Comparison of ENCODE assay signal across 1 cellular context in genomic region chr2:77190721-77191346, GRCh38.
TF ChIP-seq lines count a peak whose summit lies in the region.

No MANE protein-coding gene starts in this region.

TF ChIP-seq in HepG2, 621 proteins besides CTCF, POLR2A, EP300 and RAD21 (continued from another document and continues in another):
- TF ChIP-seq CREB1 (IDR thresholded peaks at IDR 0.05) (no peak), CREB1 (CRISPR knock-in tag; IDR thresholded peaks at IDR 0.05) (peak; percentile 50; the same call in 1 of the 2 replicates), EHMT2 (IDR thresholded peaks at IDR 0.05; ENCODE audit: borderline replicate concordance, low read depth, low read length) (0 out of 2 replicates have a peak, but pooled peaks have one; percentile 41), SOX5 (CRISPR knock-in tag; IDR thresholded peaks at IDR 0.05; ENCODE audit: borderline replicate concordance) (peak; percentile 72; the same call in 1 of the 2 replicates), TCF7 (IDR thresholded peaks at IDR 0.05; ENCODE audit: low read depth) (peak; percentile 53; the same call in 1 of the 2 replicates), HES4 (CRISPR knock-in tag; IDR thresholded peaks at IDR 0.05; ENCODE audit: borderline replicate concordance) (no peak), ZNF451 (CRISPR knock-in tag; IDR thresholded peaks at IDR 0.05) (no peak), ARID3A (IDR thresholded peaks at IDR 0.05; ENCODE audit: low read depth, low read length) (peak; percentile 80; the same call in 1 of the 2 replicates), ZEB1 (IDR thresholded peaks at IDR 0.05; ENCODE audit: insufficient replicate concordance, low read depth) (no peak), PPARG (CRISPR knock-in tag; conservative IDR thresholded peaks at IDR 0.05) (peak; percentile 35; the same call in 1 of the 2 replicates), KDM6A (CRISPR knock-in tag; IDR thresholded peaks at IDR 0.05; ENCODE audit: low read depth) (peak; percentile 90), SAP130 (CRISPR knock-in tag; IDR thresholded peaks at IDR 0.05; ENCODE audit: low read depth) (peak; percentile 44), ATF1 (CRISPR knock-in tag; IDR thresholded peaks at IDR 0.05) (peak; percentile 43; the same call in 1 of the 2 replicates), DR1 (CRISPR knock-in tag; IDR thresholded peaks at IDR 0.05) (no peak), ZNF33A (CRISPR knock-in tag; IDR thresholded peaks at IDR 0.05; ENCODE audit: borderline replicate concordance) (no peak), ZSCAN30 (CRISPR knock-in tag; IDR thresholded peaks at IDR 0.05) (no peak), ZNF766 (CRISPR knock-in tag; IDR thresholded peaks at IDR 0.05; ENCODE audit: borderline replicate concordance) (no peak), ZNF30 (CRISPR knock-in tag; IDR thresholded peaks at IDR 0.05) (no peak), JUND (CRISPR knock-in tag; IDR thresholded peaks at IDR 0.05) (no peak), ZNF414 (CRISPR knock-in tag; IDR thresholded peaks at IDR 0.05) (peak; percentile 60; the same call in 1 of the 2 replicates), CREM (IDR thresholded peaks at IDR 0.05) (peak; percentile 72), CREM (CRISPR knock-in tag; IDR thresholded peaks at IDR 0.05) (no peak), HMG20A (CRISPR knock-in tag; IDR thresholded peaks at IDR 0.05; ENCODE audit: borderline replicate concordance) (peak; percentile 89; the same call in 1 of the 2 replicates), ZNF232 (CRISPR knock-in tag; IDR thresholded peaks at IDR 0.05; ENCODE audit: borderline replicate concordance) (no peak), GATAD2A (CRISPR knock-in tag; IDR thresholded peaks at IDR 0.05) (peak; percentile 89), ZNF589 (CRISPR knock-in tag; conservative IDR thresholded peaks at IDR 0.05) (no peak), ZNF7 (CRISPR knock-in tag; IDR thresholded peaks at IDR 0.05) (no peak), PAX8 (CRISPR knock-in tag; IDR thresholded peaks at IDR 0.05; ENCODE audit: borderline replicate concordance) (no peak), HMGA1 (CRISPR knock-in tag; conservative IDR thresholded peaks at IDR 0.05) (no peak), CEBPB (IDR thresholded peaks at IDR 0.05; ENCODE audit: borderline replicate concordance, low read depth, low read length) (peak; percentile 36; the same call in 1 of the 2 replicates), SMARCC2 (IDR thresholded peaks at IDR 0.05) (0 out of 2 replicates have a peak, but pooled peaks have one; percentile 58), ZNF501 (CRISPR knock-in tag; IDR thresholded peaks at IDR 0.05) (no peak), SP5 (CRISPR knock-in tag; IDR thresholded peaks at IDR 0.05; ENCODE audit: borderline replicate concordance, low read depth) (peak; percentile 42; the same call in 1 of the 2 replicates), TBX2 (CRISPR knock-in tag; IDR thresholded peaks at IDR 0.05; ENCODE audit: borderline replicate concordance) (no peak), ASH2L (IDR thresholded peaks at IDR 0.05; ENCODE audit: insufficient read length, low read depth, low read length) (peak; percentile 79), NKX3-1 (CRISPR knock-in tag; IDR thresholded peaks at IDR 0.05) (0 out of 2 replicates have a peak, but pooled peaks have one; percentile 37), SMAD3 (CRISPR knock-in tag; IDR thresholded peaks at IDR 0.05) (no peak), FOXJ3 (CRISPR knock-in tag; IDR thresholded peaks at IDR 0.05; ENCODE audit: borderline replicate concordance) (peak; percentile 84; the same call in 1 of the 2 replicates), RARA (CRISPR knock-in tag; IDR thresholded peaks at IDR 0.05) (peak; percentile 26; the same call in 1 of the 2 replicates), ZNF670 (CRISPR knock-in tag; IDR thresholded peaks at IDR 0.05; ENCODE audit: borderline replicate concordance) (no peak), SP2 (CRISPR knock-in tag; IDR thresholded peaks at IDR 0.05) (no peak), ZMYM4 (CRISPR knock-in tag; IDR thresholded peaks at IDR 0.05) (0 out of 2 replicates have a peak, but pooled peaks have one; percentile 18), BCL6 (CRISPR knock-in tag; IDR thresholded peaks at IDR 0.05) (peak; percentile 51; the same call in 1 of the 2 replicates), NCOA2 (CRISPR knock-in tag; IDR thresholded peaks at IDR 0.05) (peak; percentile 77), KLF16 (CRISPR knock-in tag; IDR thresholded peaks at IDR 0.05) (peak in 1 of 2 experiments; percentile 65; a peak in 1 of 4 replicates), GABPA (IDR thresholded peaks at IDR 0.05; ENCODE audit: low read depth, low read length) (no peak), GABPA (CRISPR knock-in tag; IDR thresholded peaks at IDR 0.05; ENCODE audit: low read depth) (0 out of 2 replicates have a peak, but pooled peaks have one; percentile 25), SIX4 (CRISPR knock-in tag; IDR thresholded peaks at IDR 0.05) (peak; percentile 30; the same call in 1 of the 2 replicates), NCOR1 (IDR thresholded peaks at IDR 0.05; ENCODE audit: borderline replicate concordance, low read length) (peak; percentile 86; the same call in 1 of the 2 replicates), ZBTB21 (CRISPR knock-in tag; IDR thresholded peaks at IDR 0.05) (no peak), IRX3 (CRISPR knock-in tag; IDR thresholded peaks at IDR 0.05; ENCODE audit: borderline replicate concordance, low read depth) (no peak), KMT2A (CRISPR knock-in tag; IDR thresholded peaks at IDR 0.05) (no peak), ELF3 (CRISPR knock-in tag; IDR thresholded peaks at IDR 0.05) (peak; percentile 51), MTF2 (CRISPR knock-in tag; IDR thresholded peaks at IDR 0.05; ENCODE audit: borderline replicate concordance) (no peak), CEBPG (CRISPR knock-in tag; IDR thresholded peaks at IDR 0.05) (peak; percentile 78), PLRG1 (conservative IDR thresholded peaks at IDR 0.05) (no peak), POGZ (CRISPR knock-in tag; IDR thresholded peaks at IDR 0.05) (0 out of 2 replicates have a peak, but pooled peaks have one; percentile 58)
- TF ChIP-seq, protein P1, sequence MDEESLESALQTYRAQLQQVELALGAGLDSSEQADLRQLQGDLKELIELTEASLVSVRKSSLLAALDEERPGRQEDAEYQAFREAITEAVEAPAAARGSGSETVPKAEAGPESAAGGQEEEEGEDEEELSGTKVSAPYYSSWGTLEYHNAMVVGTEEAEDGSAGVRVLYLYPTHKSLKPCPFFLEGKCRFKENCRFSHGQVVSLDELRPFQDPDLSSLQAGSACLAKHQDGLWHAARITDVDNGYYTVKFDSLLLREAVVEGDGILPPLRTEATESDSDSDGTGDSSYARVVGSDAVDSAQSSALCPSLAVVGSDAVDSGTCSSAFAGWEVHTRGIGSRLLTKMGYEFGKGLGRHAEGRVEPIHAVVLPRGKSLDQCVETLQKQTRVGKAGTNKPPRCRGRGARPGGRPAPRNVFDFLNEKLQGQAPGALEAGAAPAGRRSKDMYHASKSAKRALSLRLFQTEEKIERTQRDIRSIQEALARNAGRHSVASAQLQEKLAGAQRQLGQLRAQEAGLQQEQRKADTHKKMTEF (CRISPR knock-in tag; IDR thresholded peaks at IDR 0.05), result peak; percentile 66
- TF ChIP-seq, protein P2, sequence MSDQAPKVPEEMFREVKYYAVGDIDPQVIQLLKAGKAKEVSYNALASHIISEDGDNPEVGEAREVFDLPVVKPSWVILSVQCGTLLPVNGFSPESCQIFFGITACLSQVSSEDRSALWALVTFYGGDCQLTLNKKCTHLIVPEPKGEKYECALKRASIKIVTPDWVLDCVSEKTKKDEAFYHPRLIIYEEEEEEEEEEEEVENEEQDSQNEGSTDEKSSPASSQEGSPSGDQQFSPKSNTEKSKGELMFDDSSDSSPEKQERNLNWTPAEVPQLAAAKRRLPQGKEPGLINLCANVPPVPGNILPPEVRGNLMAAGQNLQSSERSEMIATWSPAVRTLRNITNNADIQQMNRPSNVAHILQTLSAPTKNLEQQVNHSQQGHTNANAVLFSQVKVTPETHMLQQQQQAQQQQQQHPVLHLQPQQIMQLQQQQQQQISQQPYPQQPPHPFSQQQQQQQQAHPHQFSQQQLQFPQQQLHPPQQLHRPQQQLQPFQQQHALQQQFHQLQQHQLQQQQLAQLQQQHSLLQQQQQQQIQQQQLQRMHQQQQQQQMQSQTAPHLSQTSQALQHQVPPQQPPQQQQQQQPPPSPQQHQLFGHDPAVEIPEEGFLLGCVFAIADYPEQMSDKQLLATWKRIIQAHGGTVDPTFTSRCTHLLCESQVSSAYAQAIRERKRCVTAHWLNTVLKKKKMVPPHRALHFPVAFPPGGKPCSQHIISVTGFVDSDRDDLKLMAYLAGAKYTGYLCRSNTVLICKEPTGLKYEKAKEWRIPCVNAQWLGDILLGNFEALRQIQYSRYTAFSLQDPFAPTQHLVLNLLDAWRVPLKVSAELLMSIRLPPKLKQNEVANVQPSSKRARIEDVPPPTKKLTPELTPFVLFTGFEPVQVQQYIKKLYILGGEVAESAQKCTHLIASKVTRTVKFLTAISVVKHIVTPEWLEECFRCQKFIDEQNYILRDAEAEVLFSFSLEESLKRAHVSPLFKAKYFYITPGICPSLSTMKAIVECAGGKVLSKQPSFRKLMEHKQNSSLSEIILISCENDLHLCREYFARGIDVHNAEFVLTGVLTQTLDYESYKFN (CRISPR knock-in tag; conservative IDR thresholded peaks at IDR 0.05), result peak; percentile 95
- TF ChIP-seq, protein P3, sequence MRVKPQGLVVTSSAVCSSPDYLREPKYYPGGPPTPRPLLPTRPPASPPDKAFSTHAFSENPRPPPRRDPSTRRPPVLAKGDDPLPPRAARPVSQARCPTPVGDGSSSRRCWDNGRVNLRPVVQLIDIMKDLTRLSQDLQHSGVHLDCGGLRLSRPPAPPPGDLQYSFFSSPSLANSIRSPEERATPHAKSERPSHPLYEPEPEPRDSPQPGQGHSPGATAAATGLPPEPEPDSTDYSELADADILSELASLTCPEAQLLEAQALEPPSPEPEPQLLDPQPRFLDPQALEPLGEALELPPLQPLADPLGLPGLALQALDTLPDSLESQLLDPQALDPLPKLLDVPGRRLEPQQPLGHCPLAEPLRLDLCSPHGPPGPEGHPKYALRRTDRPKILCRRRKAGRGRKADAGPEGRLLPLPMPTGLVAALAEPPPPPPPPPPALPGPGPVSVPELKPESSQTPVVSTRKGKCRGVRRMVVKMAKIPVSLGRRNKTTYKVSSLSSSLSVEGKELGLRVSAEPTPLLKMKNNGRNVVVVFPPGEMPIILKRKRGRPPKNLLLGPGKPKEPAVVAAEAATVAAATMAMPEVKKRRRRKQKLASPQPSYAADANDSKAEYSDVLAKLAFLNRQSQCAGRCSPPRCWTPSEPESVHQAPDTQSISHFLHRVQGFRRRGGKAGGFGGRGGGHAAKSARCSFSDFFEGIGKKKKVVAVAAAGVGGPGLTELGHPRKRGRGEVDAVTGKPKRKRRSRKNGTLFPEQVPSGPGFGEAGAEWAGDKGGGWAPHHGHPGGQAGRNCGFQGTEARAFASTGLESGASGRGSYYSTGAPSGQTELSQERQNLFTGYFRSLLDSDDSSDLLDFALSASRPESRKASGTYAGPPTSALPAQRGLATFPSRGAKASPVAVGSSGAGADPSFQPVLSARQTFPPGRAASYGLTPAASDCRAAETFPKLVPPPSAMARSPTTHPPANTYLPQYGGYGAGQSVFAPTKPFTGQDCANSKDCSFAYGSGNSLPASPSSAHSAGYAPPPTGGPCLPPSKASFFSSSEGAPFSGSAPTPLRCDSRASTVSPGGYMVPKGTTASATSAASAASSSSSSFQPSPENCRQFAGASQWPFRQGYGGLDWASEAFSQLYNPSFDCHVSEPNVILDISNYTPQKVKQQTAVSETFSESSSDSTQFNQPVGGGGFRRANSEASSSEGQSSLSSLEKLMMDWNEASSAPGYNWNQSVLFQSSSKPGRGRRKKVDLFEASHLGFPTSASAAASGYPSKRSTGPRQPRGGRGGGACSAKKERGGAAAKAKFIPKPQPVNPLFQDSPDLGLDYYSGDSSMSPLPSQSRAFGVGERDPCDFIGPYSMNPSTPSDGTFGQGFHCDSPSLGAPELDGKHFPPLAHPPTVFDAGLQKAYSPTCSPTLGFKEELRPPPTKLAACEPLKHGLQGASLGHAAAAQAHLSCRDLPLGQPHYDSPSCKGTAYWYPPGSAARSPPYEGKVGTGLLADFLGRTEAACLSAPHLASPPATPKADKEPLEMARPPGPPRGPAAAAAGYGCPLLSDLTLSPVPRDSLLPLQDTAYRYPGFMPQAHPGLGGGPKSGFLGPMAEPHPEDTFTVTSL (CRISPR knock-in tag; IDR thresholded peaks at IDR 0.05; ENCODE audit: borderline replicate concordance), result peak; percentile 98; the same call in 1 of the 2 replicates
- TF ChIP-seq, protein P4, sequence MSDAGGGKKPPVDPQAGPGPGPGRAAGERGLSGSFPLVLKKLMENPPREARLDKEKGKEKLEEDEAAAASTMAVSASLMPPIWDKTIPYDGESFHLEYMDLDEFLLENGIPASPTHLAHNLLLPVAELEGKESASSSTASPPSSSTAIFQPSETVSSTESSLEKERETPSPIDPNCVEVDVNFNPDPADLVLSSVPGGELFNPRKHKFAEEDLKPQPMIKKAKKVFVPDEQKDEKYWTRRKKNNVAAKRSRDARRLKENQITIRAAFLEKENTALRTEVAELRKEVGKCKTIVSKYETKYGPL (CRISPR knock-in tag; IDR thresholded peaks at IDR 0.05), result peak; percentile 82; the same call in 1 of the 2 replicates
